9 cellular contexts compared by ENCODE assay signal in the genomic region with DNA sequence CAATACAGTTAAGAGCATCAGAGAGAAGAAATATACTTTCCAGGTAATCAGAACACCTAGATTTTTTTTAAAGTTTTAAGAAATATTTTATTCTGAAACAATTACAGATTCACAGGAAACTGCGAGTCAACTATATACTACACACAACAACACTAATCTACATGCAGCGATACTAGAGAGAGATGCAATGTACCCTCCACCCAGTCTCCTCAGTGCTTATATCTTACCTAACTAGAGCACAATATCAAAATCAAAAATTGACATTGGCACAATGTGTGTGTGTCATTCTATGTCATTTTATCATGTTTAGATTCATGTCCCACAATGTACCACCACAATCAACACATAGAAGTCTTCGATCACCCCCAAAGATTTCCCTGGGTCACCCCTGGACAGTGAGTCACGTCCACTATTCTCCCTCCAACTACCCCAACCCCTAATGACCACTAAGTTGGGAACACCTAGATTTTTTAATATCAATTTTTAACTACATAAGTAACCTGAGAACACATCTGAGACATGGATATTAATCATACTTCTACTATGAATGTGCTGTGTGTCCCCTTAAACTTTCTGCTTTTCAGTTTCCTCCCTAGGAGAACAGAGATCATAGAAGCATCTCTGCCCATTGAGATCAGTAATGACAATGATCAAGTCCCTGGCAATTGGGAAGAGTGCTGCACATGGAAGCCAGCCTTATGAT.
A peak's percentile ranks its signal among the peaks of the same experiment; 100 is the strongest.
DNase-seq lines count a peak whose midpoint lies in the region; ATAC-seq and TF ChIP-seq lines count a peak whose summit lies in the region.
"Had no signal": no experiment of that assay in that cellular context is flagged by ENCODE, and none has a peak within 500 bp of the region (broad histone marks: within the 10 kb centered on the region; RNA-seq: fewer than 3 reads in every experiment).

No MANE protein-coding gene starts in this region.

- H3K4me1 ChIP-seq in right cardiac atrium (ENCODE audit: control insufficient read depth, insufficient read depth, low read length) (peaks cover 15% of the 10 kb centered on the region), Karpas-422 (ENCODE audit: low read length) (peaks cover 52% of the 10 kb centered on the region), left lung (peaks cover 30 to 55% of the 10 kb centered on the region in 2 donors), hepatocyte (ENCODE audit: insufficient read depth) (peaks cover 16% of the 10 kb centered on the region)

- H3K9ac ChIP-seq in Karpas-422 (ENCODE audit: low read length): 0 out of 2 replicates have a peak overlapping the region, but pooled peaks have one; percentile 16

- H4K20me1 ChIP-seq in Karpas-422 (ENCODE audit: insufficient read depth, low read depth, low read length): no peaks in the 10 kb centered on the region
- H4K20me1 ChIP-seq in hepatocyte (ENCODE audit: insufficient read depth, poor library complexity, severe bottlenecking): no peaks in the 10 kb centered on the region

- H3K27ac ChIP-seq in right cardiac atrium (ENCODE audit: low read length) (peak overlapping the region; percentile 70), Karpas-422 (ENCODE audit: low read length) (peak overlapping the region; percentile 31), left lung (peak overlapping the region; percentile 26 to 78), hepatocyte (no peak overlapping the region)

- H3K9me2 ChIP-seq in Karpas-422 (replicated peaks; ENCODE audit: insufficient read depth, low read length) (no peaks in the 10 kb centered on the region), hepatocyte (replicated peaks; ENCODE audit: insufficient read depth) (no peaks in the 10 kb centered on the region)

- H3K36me3 ChIP-seq in Karpas-422 (ENCODE audit: insufficient read depth, low read length) (no peaks in the 10 kb centered on the region), left lung (peaks cover 0 to 17% of the 10 kb centered on the region in 2 donors), hepatocyte (replicated peaks; ENCODE audit: insufficient read depth, low read depth) (no peaks in the 10 kb centered on the region)

- 92% methylated on average over 4 of the region's 4 CpGs for WGBS in right cardiac atrium
- 90% methylated on average over 4 of the region's 4 CpGs for WGBS in hepatocyte (ENCODE audit: low lambda C conversion rate, missing lambda C conversion rate)

- H3K27me3 ChIP-seq in right cardiac atrium (ENCODE audit: control insufficient read depth, insufficient read depth): no peaks in the 10 kb centered on the region
- H3K27me3 ChIP-seq in Karpas-422 (ENCODE audit: low read length): no peaks in the 10 kb centered on the region
- H3K27me3 ChIP-seq in left lung: no peaks in the 10 kb centered on the region
- H3K27me3 ChIP-seq in hepatocyte: no peaks in the 10 kb centered on the region

- no peak overlapping the region for H3K4me3 ChIP-seq in right cardiac atrium (ENCODE audit: low read length)
- H3K4me3 ChIP-seq in Karpas-422 (ENCODE audit: low read length): no peak overlapping the region
- H3K4me3 ChIP-seq in left lung: no peak overlapping the region
- no peak overlapping the region for H3K4me3 ChIP-seq in hepatocyte

- ATAC-seq in right cardiac atrium: no peak
- no peak for ATAC-seq in left lung

- intact Hi-C loops in right cardiac atrium (cut with DNase I): loop anchor here in 3 of 4 donors (2.0 to 10.0 kb wide), 4 partner anchors 43 to 205 kb away; a partner anchor contains a TSS
- intact Hi-C loops in cardiac septum (cut with DNase I): loop anchor here (5.0 kb wide), 2 partner anchors 82 to 202 kb away; no protein-coding TSS in a partner anchor
- intact Hi-C loops in left lung (cut with DNase I): no loop called here

- TF ChIP-seq CTCF in left lung (IDR thresholded peaks at IDR 0.05) (no peak), hepatocyte (IDR thresholded peaks at IDR 0.05; ENCODE audit: poor library complexity) (no peak)

- DNase-seq in right cardiac atrium (no peak), cardiac septum (ENCODE audit: low spot score) (no peak), Karpas-422 (no peak), left lung (no peak), SK-N-DZ (ENCODE audit: low spot score) (no peak), Ammon's horn (ENCODE audit: low spot score) (no peak), hepatocyte (ENCODE audit: low spot score) (no peak)
- no peak for DNase-seq in stimulated activated CD4-positive, alpha-beta T cell treated with anti-CD3 and anti-CD28 coated beads, Interleukin-15, amount 100 ng/mL, for 24 hours
- DNase-seq: hypothalamus had no signal

- H3K9me3 ChIP-seq in right cardiac atrium (ENCODE audit: control insufficient read depth, low read length): no peaks in the 10 kb centered on the region
- H3K9me3 ChIP-seq in Karpas-422 (ENCODE audit: low read length): no peaks in the 10 kb centered on the region
- no peaks in the 10 kb centered on the region for H3K9me3 ChIP-seq in left lung
- no peaks in the 10 kb centered on the region for H3K9me3 ChIP-seq in hepatocyte (ENCODE audit: low read depth)

- 0 out of 2 replicates have a peak overlapping the region, but pooled peaks have one; percentile 43 for H2AFZ ChIP-seq in Karpas-422 (ENCODE audit: low read length)
- no peak overlapping the region for H2AFZ ChIP-seq in hepatocyte

- H3K4me2 ChIP-seq in Karpas-422 (ENCODE audit: low read depth, low read length, poor library complexity, severe bottlenecking) (peak overlapping the region; percentile 14), hepatocyte (no peak overlapping the region)

- H3K79me2 ChIP-seq in Karpas-422 (ENCODE audit: low read length): no peaks in the 10 kb centered on the region
- H3K79me2 ChIP-seq in hepatocyte: no peaks in the 10 kb centered on the region

Comparison
In these comparisons a context has a peak if more than half of its experiments do, and no peak if none do; other contexts are left out.
1. intact Hi-C loops: an anchor here in right cardiac atrium (2.0 to 10.0 kb wide) and cardiac septum (5.0 kb wide); none called in left lung.